10 cellular contexts compared by ENCODE assay signal in genomic region chr19:39087907-39088686, GRCh38. TPM values are rescaled to one million over a fixed set of nuclear protein-coding genes. Genes with fewer than 3 reads are reported as not detected.
"Had no signal": no experiment of that assay in that cellular context is flagged by ENCODE, and none has a peak within 500 bp of the region (broad histone marks: within the 10 kb centered on the region; RNA-seq: fewer than 3 reads in every experiment).

No MANE protein-coding gene starts in this region.

- H3K9me3 ChIP-seq: HAP-1 had no signal

- H3K27ac ChIP-seq: HL-60, KMS-11 had no signal

- H2AFZ ChIP-seq: GM23338 had no signal

- ATAC-seq: GM23338, HCT116 had no signal

- DNase-seq: H7, KBM-7 had no signal

- H3K4me3 ChIP-seq: GM23338, HAP-1 had no signal

- H3K36me3 Mint-ChIP-seq: IgD-negative memory B cell had no signal

- H3K27ac Mint-ChIP-seq: GM23338 had no signal

- H3K4me3 Mint-ChIP-seq: GM23338, IgD-negative memory B cell had no signal

- H3K4me1 ChIP-seq: HAP-1 had no signal

- H3K9me3 Mint-ChIP-seq: GM23338 had no signal

- H3K36me3 ChIP-seq: HAP-1 had no signal

- H3K4me2 ChIP-seq: GM23338, KMS-11 had no signal

- H3K9ac ChIP-seq: KMS-11 had no signal

RNA-seq across cellular contexts. Expression of gene ACP7, which starts 3.9 kb away (rescaled TPM):
- total RNA-seq: H4 had no signal
- polyA plus RNA-seq: IgD-negative memory B cell had no signal

RNA-seq across cellular contexts. Expression of gene FBXO27, which starts 55.7 kb away (rescaled TPM):
- total RNA-seq: HT1080 had no signal
